Comparison of ENCODE assay signal across 8 cellular contexts in genomic region chr7:93231264-93231663, GRCh38. TPM values are rescaled to one million over a fixed set of nuclear protein-coding genes. Genes with fewer than 3 reads are reported as not detected.
DNase-seq lines count a peak whose midpoint lies in the region; ATAC-seq and TF ChIP-seq lines count a peak whose summit lies in the region.

No MANE protein-coding gene starts in this region.

- H3K9me3 ChIP-seq in BLaER1 (no peaks in the 10 kb centered on the region), MG63 (no peaks in the 10 kb centered on the region)
- H3K9me3 ChIP-seq in naive thymus-derived CD4-positive, alpha-beta T cell (ENCODE audit: control insufficient read depth in 2 of 3, low read length in 3 of 3): no peaks in the 10 kb centered on the region

- peak overlapping the region; percentile 94 for H3K4me2 ChIP-seq in BLaER1

- H3K4me1 ChIP-seq in BLaER1: peaks cover 21% of the 10 kb centered on the region
- peaks cover 6% of the 10 kb centered on the region in 2 donors for H3K4me1 ChIP-seq in naive thymus-derived CD4-positive, alpha-beta T cell (ENCODE audit: control insufficient read depth in 2 of 2, insufficient read depth in 2 of 2, low read length in 2 of 2)

- peak overlapping the region; percentile 93 to 99 (median 98) for H3K27ac Mint-ChIP-seq in naive thymus-derived CD4-positive, alpha-beta T cell

- H3K27ac ChIP-seq in BLaER1: no peak overlapping the region
- H3K27ac ChIP-seq in naive thymus-derived CD4-positive, alpha-beta T cell (ENCODE audit: low read depth, low read length): peak overlapping the region; percentile 89

- H3K36me3 ChIP-seq in BLaER1: no peaks in the 10 kb centered on the region
- no peaks in the 10 kb centered on the region for H3K36me3 ChIP-seq in MG63
- H3K36me3 ChIP-seq in naive thymus-derived CD4-positive, alpha-beta T cell (ENCODE audit: control insufficient read depth in 2 of 3, insufficient read depth in 3 of 3, low read length in 3 of 3): peaks cover 0 to 2% (median 0%) of the 10 kb centered on the region in 3 experiments

- H3K36me3 Mint-ChIP-seq in naive thymus-derived CD4-positive, alpha-beta T cell: no peaks in the 10 kb centered on the region

- no peak for ATAC-seq in naive thymus-derived CD4-positive, alpha-beta T cell
- ATAC-seq in GM21737 (IDR thresholded peaks at IDR 0.05; ENCODE audit: unreplicated experiment): no peak
- no peak for ATAC-seq in HG02970 (IDR thresholded peaks at IDR 0.05; ENCODE audit: low FRiP score, unreplicated experiment)

- H3K9me3 Mint-ChIP-seq in naive thymus-derived CD4-positive, alpha-beta T cell: peaks cover 0 to 4% (median 0%) of the 10 kb centered on the region in 11 donors

- intact Hi-C loops in naive thymus-derived CD4-positive, alpha-beta T cell (cut with micrococcal nuclease): loop anchor here (2.0 to 10.0 kb wide), 9 partner anchors 14 to 1349 kb away; partner anchors contain the start of genes CASD1 (in 2 of the 2), AKAP9 (in 1 of the 2), COL1A2 (in 1 of the 2) and CYP51A1 (in 1 of the 2)

- POLR2A ChIA-PET in naive thymus-derived CD4-positive, alpha-beta T cell (lab: Charles Lee): interaction anchor here (0.5 to 2.6 kb wide), 7 partner anchors 11 to 1351 kb away, joined by 3 to 14 read pairs (median 7); partner anchors contain the start of genes PEX1, RBM48 and SAMD9

- DNase-seq in MG63: no peak
- no peak for DNase-seq in cardiac fibroblast (ENCODE audit: low read depth in 2 of 2)
- DNase-seq in naive thymus-derived CD4-positive, alpha-beta T cell: no peak
- DNase-seq in SW 1271 (lab: John Stamatoyannopoulos, UW): no peak
- DNase-seq in iPS-NIHi11 (ENCODE audit: low spot score): no peak

- H3K4me3 ChIP-seq in BLaER1 (peak overlapping the region; percentile 85), MG63 (peak overlapping the region; percentile 81), cardiac fibroblast (replicated peaks in 1 of 2; ENCODE audit: low read depth in 2 of 2, low read length in 2 of 2) (peak overlapping the region; percentile 77 to 91)
- H3K4me3 ChIP-seq in naive thymus-derived CD4-positive, alpha-beta T cell (ENCODE audit: low read length): peak overlapping the region; percentile 93

- H3K27me3 Mint-ChIP-seq in naive thymus-derived CD4-positive, alpha-beta T cell: peaks cover 0 to 14% (median 0%) of the 10 kb centered on the region in 5 donors

- H3K27me3 ChIP-seq in BLaER1: no peaks in the 10 kb centered on the region
- no peaks in the 10 kb centered on the region for H3K27me3 ChIP-seq in MG63
- H3K27me3 ChIP-seq in naive thymus-derived CD4-positive, alpha-beta T cell (ENCODE audit: control insufficient read depth in 2 of 2, insufficient read depth in 2 of 2, low read length in 2 of 2): no peaks in the 10 kb centered on the region

- CTCF ChIA-PET in naive thymus-derived CD4-positive, alpha-beta T cell (lab: Charles Lee): interaction anchor here (0.6 to 1.2 kb wide), 3 partner anchors 9 to 112 kb away, joined by 3 to 4 read pairs (median 3); no protein-coding TSS in a partner anchor

- peak overlapping the region; percentile 91 to 99 (median 97) for H3K4me3 Mint-ChIP-seq in naive thymus-derived CD4-positive, alpha-beta T cell

- H3K9ac ChIP-seq in BLaER1: peak overlapping the region; percentile 79

- H3K4me1 Mint-ChIP-seq in naive thymus-derived CD4-positive, alpha-beta T cell: peaks cover 5 to 38% (median 21%) of the 10 kb centered on the region in 7 donors

- no peak for TF ChIP-seq CTCF in cardiac fibroblast (IDR thresholded peaks at IDR 0.05; ENCODE audit: low read depth, low read length)

- peaks cover 11% of the 10 kb centered on the region; the same call in 1 of the 2 replicates for H4K20me1 ChIP-seq in BLaER1

RNA-seq across cellular contexts. Expression of gene VPS50, which starts 0.9 kb away (rescaled TPM):
- total RNA-seq in MG63 (2014; rRNA removed; shearing (Covaris generic); ENCODE audit: low replicate concordance): 14.2 and 23.3 TPM in 2 replicates
- total RNA-seq in naive thymus-derived CD4-positive, alpha-beta T cell: 10 to 100 TPM; 19.8 to 44.2 (median 36.8) TPM
- polyA plus RNA-seq in naive thymus-derived CD4-positive, alpha-beta T cell: 10 to 100 TPM; 15.3 to 15.5 TPM

RNA-seq across cellular contexts. Expression of gene HEPACAM2, which starts 5.0 kb away (rescaled TPM):
- total RNA-seq in MG63 (2014; rRNA removed; shearing (Covaris generic); ENCODE audit: low replicate concordance): not detected in 2 replicates
- under 1 TPM in 2 of 5 experiments, not detected in 3; 0.29 to 0.32 TPM for total RNA-seq in naive thymus-derived CD4-positive, alpha-beta T cell
- not detected for polyA plus RNA-seq in naive thymus-derived CD4-positive, alpha-beta T cell
